13 cellular contexts compared by ENCODE assay signal in genomic region chr16:87431926-87432325, GRCh38. TPM values are rescaled to one million over a fixed set of nuclear protein-coding genes. Genes with fewer than 3 reads are reported as not detected.
DNase-seq lines count a peak whose midpoint lies in the region; ATAC-seq and TF ChIP-seq lines count a peak whose summit lies in the region.
"Had no signal": no experiment of that assay in that cellular context is flagged by ENCODE, and none has a peak within 500 bp of the region (broad histone marks: within the 10 kb centered on the region; RNA-seq: fewer than 3 reads in every experiment).

No MANE protein-coding gene starts in this region.

- H3K79me2 ChIP-seq in GM23338 (replicated peaks; ENCODE audit: insufficient read depth) (peaks cover 19% of the 10 kb centered on the region), smooth muscle cell (ENCODE audit: low read depth) (peaks cover 17% of the 10 kb centered on the region)

- DNase-seq in GM23338 (ENCODE audit: low spot score), result no peak
- DNase-seq in fibroblast of the aortic adventitia (ENCODE audit: low read depth), result peak; percentile 77
- no peak for DNase-seq in smooth muscle cell (lab: John Stamatoyannopoulos, UW; ENCODE audit: unreplicated experiment)
- no peak for DNase-seq in mesenteric fat pad (ENCODE audit: low spot score)
- DNase-seq in upper lobe of right lung, result no peak
- DNase-seq in NCI-H146 treated with DMSO at 0.1 percent for 48 hours (lab: John Stamatoyannopoulos, UW; ENCODE audit: unreplicated experiment), result no peak
- DNase-seq: activated CD8-positive, alpha-beta T cell treated with anti-CD3 and anti-CD28 coated beads for 36 hours; activated naive CD8-positive, alpha-beta T cell treated with anti-CD3 and anti-CD28 coated beads for 36 hours; NCI-H526 had no signal

- H3K36me3 ChIP-seq in GM23338 (ENCODE audit: insufficient read depth) (no peaks in the 10 kb centered on the region), smooth muscle cell (ENCODE audit: low read depth) (no peaks in the 10 kb centered on the region), upper lobe of right lung (peaks cover 30% of the 10 kb centered on the region)

- H3F3A ChIP-seq in GM23338 (replicated peaks; ENCODE audit: low read depth), result no peaks in the 10 kb centered on the region
- peaks cover 19% of the 10 kb centered on the region for H3F3A ChIP-seq in smooth muscle cell (ENCODE audit: low read depth)

- H3K27ac ChIP-seq in GM23338 (ENCODE audit: low read depth) (0 out of 2 replicates have a peak overlapping the region, but pooled peaks have one; percentile 45), smooth muscle cell (ENCODE audit: low read depth) (peak overlapping the region; percentile 70), upper lobe of right lung (no peak overlapping the region)
- H3K27ac ChIP-seq: tibial nerve had no signal

- no peak for ATAC-seq in GM23338
- ATAC-seq in SK-N-SH treated with all-trans-retinoic acid at 6 μM for 48 hours, result peak; percentile 84
- ATAC-seq in upper lobe of right lung, result no peak
- ATAC-seq: activated CD8-positive, alpha-beta T cell treated with anti-CD3 and anti-CD28 coated beads for 36 hours had no signal

- H3K27ac Mint-ChIP-seq in GM23338, result no peak overlapping the region
- H3K27ac Mint-ChIP-seq: activated CD8-positive, alpha-beta T cell treated with anti-CD3 and anti-CD28 coated beads for 36 hours; activated naive CD8-positive, alpha-beta T cell treated with anti-CD3 and anti-CD28 coated beads for 36 hours; progenitor cell of endocrine pancreas had no signal

- peaks cover 12% of the 10 kb centered on the region for H3K4me1 Mint-ChIP-seq in GM23338

- H3K4me3 ChIP-seq in GM23338 (no peak overlapping the region), fibroblast of the aortic adventitia (ENCODE audit: low read depth, low read length) (no peak overlapping the region), smooth muscle cell (no peak overlapping the region), upper lobe of right lung (no peak overlapping the region)
- H3K4me3 ChIP-seq: lung, tibial nerve had no signal

- 30% methylated on average over 7 of the region's 7 CpGs for WGBS in smooth muscle cell (ENCODE audit: low lambda C conversion rate)

- intact Hi-C loops in upper lobe of right lung (cut with DNase I), result no loop called here

- no peak overlapping the region for H2AFZ ChIP-seq in GM23338
- H2AFZ ChIP-seq in smooth muscle cell (ENCODE audit: low read depth), result no peak overlapping the region

- H3K4me1 ChIP-seq in GM23338 (ENCODE audit: insufficient read depth) (peaks cover 4% of the 10 kb centered on the region), smooth muscle cell (ENCODE audit: low read depth) (peaks cover 7% of the 10 kb centered on the region), upper lobe of right lung (peaks cover 19% of the 10 kb centered on the region)

- peaks cover 4% of the 10 kb centered on the region for H3K27me3 Mint-ChIP-seq in GM23338 (ENCODE audit: insufficient read depth, low read depth, poor library complexity)
- H3K27me3 Mint-ChIP-seq: activated CD8-positive, alpha-beta T cell treated with anti-CD3 and anti-CD28 coated beads for 36 hours; activated naive CD8-positive, alpha-beta T cell treated with anti-CD3 and anti-CD28 coated beads for 36 hours; progenitor cell of endocrine pancreas had no signal

- H3K4me2 ChIP-seq in GM23338, result no peak overlapping the region
- peak overlapping the region; percentile 54 for H3K4me2 ChIP-seq in smooth muscle cell

- H4K20me1 ChIP-seq in GM23338 (replicated peaks; ENCODE audit: insufficient read depth), result peaks cover 2% of the 10 kb centered on the region; the same call in 1 of the 2 replicates
- H4K20me1 ChIP-seq in smooth muscle cell (ENCODE audit: low read depth), result peaks cover 71% of the 10 kb centered on the region

- H3K4me3 Mint-ChIP-seq in GM23338, result no peak overlapping the region
- H3K4me3 Mint-ChIP-seq: activated CD8-positive, alpha-beta T cell treated with anti-CD3 and anti-CD28 coated beads for 36 hours; activated naive CD8-positive, alpha-beta T cell treated with anti-CD3 and anti-CD28 coated beads for 36 hours had no signal

- no peaks in the 10 kb centered on the region for H3K9me3 Mint-ChIP-seq in GM23338
- H3K9me3 Mint-ChIP-seq: activated CD8-positive, alpha-beta T cell treated with anti-CD3 and anti-CD28 coated beads for 36 hours; activated naive CD8-positive, alpha-beta T cell treated with anti-CD3 and anti-CD28 coated beads for 36 hours had no signal

- no peak overlapping the region for H3K9ac ChIP-seq in smooth muscle cell (ENCODE audit: low read depth)

- peaks cover 8% of the 10 kb centered on the region; the same call in 2 of the 3 replicates for H3K36me3 Mint-ChIP-seq in GM23338 (ENCODE audit: low read depth)

- no peak for TF ChIP-seq CTCF in GM23338 (conservative IDR thresholded peaks at IDR 0.05; ENCODE audit: low read depth in 2 of 2)
- TF ChIP-seq CTCF in fibroblast of the aortic adventitia (IDR thresholded peaks at IDR 0.05; ENCODE audit: insufficient read depth, low read length), result no peak
- no peak for TF ChIP-seq CTCF in smooth muscle cell (IDR thresholded peaks at IDR 0.05; ENCODE audit: borderline replicate concordance, insufficient read depth, poor library complexity, severe bottlenecking)
- TF ChIP-seq CTCF in upper lobe of right lung (IDR thresholded peaks at IDR 0.05), result no peak

- H3K9me2 ChIP-seq in GM23338 (ENCODE audit: insufficient read depth), result no peaks in the 10 kb centered on the region

- no peaks in the 10 kb centered on the region for H3K9me3 ChIP-seq in smooth muscle cell (replicated peaks; ENCODE audit: low read depth)
- no peaks in the 10 kb centered on the region for H3K9me3 ChIP-seq in upper lobe of right lung
- H3K9me3 ChIP-seq: tibial nerve had no signal

- H3K27me3 ChIP-seq in GM23338 (ENCODE audit: insufficient read depth) (no peaks in the 10 kb centered on the region), smooth muscle cell (ENCODE audit: low read depth) (no peaks in the 10 kb centered on the region), upper lobe of right lung (no peaks in the 10 kb centered on the region)
- H3K27me3 ChIP-seq: tibial nerve had no signal

TF ChIP-seq in GM23338, 12 proteins besides CTCF, POLR2A, EP300 and RAD21 (continues in another document):
- no peak for TF ChIP-seq CREB1 (CRISPR knock-in tag; IDR thresholded peaks at IDR 0.05; ENCODE audit: low read depth)
- no peak for TF ChIP-seq EZH2 (IDR thresholded peaks at IDR 0.05; ENCODE audit: low read depth, unreplicated experiment)

TF ChIP-seq in SK-N-SH treated with all-trans-retinoic acid at 6 μM for 48 hours, 23 proteins besides CTCF, POLR2A, EP300 and RAD21 (continues in another document):
- TF ChIP-seq CSDC2 (CRISPR knock-in tag; IDR thresholded peaks at IDR 0.05) (no peak), ZNF70 (CRISPR knock-in tag; IDR thresholded peaks at IDR 0.05) (no peak), ARNTL (CRISPR knock-in tag; IDR thresholded peaks at IDR 0.05; ENCODE audit: borderline replicate concordance, low read depth) (no peak), ZFP30 (CRISPR knock-in tag; IDR thresholded peaks at IDR 0.05) (no peak), RARB (CRISPR knock-in tag; IDR thresholded peaks at IDR 0.05) (no peak), CREB5 (CRISPR knock-in tag; IDR thresholded peaks at IDR 0.05; ENCODE audit: low read depth) (no peak), TSHZ2 (CRISPR knock-in tag; IDR thresholded peaks at IDR 0.05) (no peak)

RNA-seq across cellular contexts. Expression of gene MAP1LC3B, which starts 39.8 kb away (rescaled TPM):
- total RNA-seq in GM23338 (2014; rRNA removed; shearing (Covaris generic)), result 35.9 and 42.6 TPM in 2 replicates
- polyA plus RNA-seq in GM23338 (2016; fragmentation: Nextera tagmentation; extraction: Ambion mirVana) (75.0 and 80.2 TPM in 2 replicates), smooth muscle cell (107 and 118 TPM in 2 replicates)
- total RNA-seq in fibroblast of the aortic adventitia (ENCODE audit: low replicate concordance) (22.2 and 54.9 TPM in 2 replicates), smooth muscle cell (67.5 and 77.5 TPM in 2 replicates), mesenteric fat pad (78.6 TPM), upper lobe of right lung (70.4 TPM)

RNA-seq across cellular contexts. Expression of gene FBXO31, which starts 48.4 kb away (rescaled TPM):
- total RNA-seq in GM23338 (2014; rRNA removed; shearing (Covaris generic)), result 11.3 and 23.8 TPM in 2 replicates
- 4.5 and 7.0 TPM in 2 replicates for polyA plus RNA-seq in GM23338 (2016; fragmentation: Nextera tagmentation; extraction: Ambion mirVana)
- total RNA-seq in fibroblast of the aortic adventitia (ENCODE audit: low replicate concordance), result 23.1 and 30.4 TPM in 2 replicates
- total RNA-seq in smooth muscle cell, result 9.3 and 25.6 TPM in 2 replicates
- polyA plus RNA-seq in smooth muscle cell, result 13.9 and 23.0 TPM in 2 replicates
- total RNA-seq in mesenteric fat pad, result 66.9 TPM
- 29.9 TPM for total RNA-seq in upper lobe of right lung
